8 cellular contexts compared by ENCODE assay signal in genomic region chr22:30425616-30426394, GRCh38. TPM values are rescaled to one million over a fixed set of nuclear protein-coding genes. Genes with fewer than 3 reads are reported as not detected.
DNase-seq lines count a peak whose midpoint lies in the region; ATAC-seq, FAIRE-seq and TF ChIP-seq lines count a peak whose summit lies in the region.

Gene MTFP1 (plus strand): TSS chr22:30425768. CDS start chr22:30425880, 112 bp downstream.

- no TSS peak for BruUV-seq in K562 (replicated peaks; lab: Mats Ljungman, UMichigan)

- no peaks in the 10 kb centered on the region for H3K9me2 ChIP-seq in MM.1S (replicated peaks; ENCODE audit: insufficient read depth, low read length)

- TF ChIP-seq POLR2A in K562 (conservative IDR thresholded peaks at IDR 0.05): peak; percentile 71
- no peak for TF ChIP-seq POLR2A in sigmoid colon (IDR thresholded peaks at IDR 0.05)

- TF ChIP-seq EP300 in K562 (IDR thresholded peaks at IDR 0.05; ENCODE audit: low read length) (no peak), sigmoid colon (IDR thresholded peaks at IDR 0.05) (no peak)

- peaks cover 20% of the 10 kb centered on the region for H3K4me1 ChIP-seq in MM.1S (ENCODE audit: low read length)
- peaks cover 37 to 47% of the 10 kb centered on the region in 2 experiments for H3K4me1 ChIP-seq in K562 (replicated peaks in 1 of 2; ENCODE audit: control insufficient read depth in 2 of 2, insufficient read depth in 2 of 2, low read length in 2 of 2)
- peaks cover 0 to 49% (median 44%) of the 10 kb centered on the region in 4 donors for H3K4me1 ChIP-seq in sigmoid colon

- H4K20me1 ChIP-seq in MM.1S (ENCODE audit: insufficient read depth, low read length) (no peaks in the 10 kb centered on the region), K562 (replicated peaks; ENCODE audit: control insufficient read depth, insufficient read depth, low read length) (no peaks in the 10 kb centered on the region)

- CTCF ChIA-PET in K562 (lab: Yijun Ruan, JAX; ENCODE audit: low intra/inter-chr PET ratio): interaction anchor here (0.7 to 0.9 kb wide), 2 partner anchors 35 to 1539 kb away, joined by 3 to 4 read pairs; no protein-coding TSS in a partner anchor

- peaks cover 19% of the 10 kb centered on the region for H3F3A ChIP-seq in MM.1S (ENCODE audit: insufficient read depth, low read length)

- intact Hi-C loops in K562 (cut with micrococcal nuclease) (loop anchor here (1.0 kb wide), 1 partner anchor 35 kb away; no protein-coding TSS in a partner anchor), sigmoid colon (cut with DNase I) (loop anchor here (2.0 to 10.0 kb wide), 3 partner anchors 29 to 179 kb away; partner anchors contain the start of genes SEC14L2 and TCN2)

- H3K27ac ChIP-seq in MM.1S (ENCODE audit: low read length) (peak within 1 kb of the TSS; percentile 67; the same call in 1 of the 2 replicates), K562 (ENCODE audit: extremely low read depth, low read depth, low read length) (peak within 1 kb of the TSS; percentile 83), sigmoid colon (peak within 1 kb of the TSS; percentile 91 to 97 (median 94))

- under 1% methylated on average over 34 of the region's 62 CpGs for WGBS in K562 (ENCODE audit: insufficient coverage, low coverage, missing lambda C conversion rate)
- 1 to 3% methylated on average over 62 of the region's 62 CpGs for WGBS in sigmoid colon, 2 donors

- no peak for TF ChIP-seq RAD21 in K562 (CRISPR knock-in tag; conservative IDR thresholded peaks at IDR 0.05 in 1 of 2, IDR thresholded peaks at IDR 0.05 in 1 of 2)

- POLR2A ChIA-PET in K562 (lab: Yijun Ruan, JAX): interaction anchor here (0.6 to 1.0 kb wide), 2 partner anchors 14 to 241 kb away, joined by 3 read pairs; no protein-coding TSS in a partner anchor

- peak within 1 kb of the TSS; percentile 92 for H2AFZ ChIP-seq in MM.1S (ENCODE audit: low read length)
- peak within 1 kb of the TSS; percentile 91 for H2AFZ ChIP-seq in K562 (ENCODE audit: low read depth, low read length)

- TF ChIP-seq CTCF in MM.1S (IDR thresholded peaks at IDR 0.05; ENCODE audit: low read length) (no peak), K562 (IDR thresholded peaks at IDR 0.05 in 2 of 3, conservative IDR thresholded peaks at IDR 0.05 in 1 of 3; ENCODE audit: insufficient read depth in 2 of 3, low read depth in 1 of 3, low read length in 3 of 3) (no peak), sigmoid colon (IDR thresholded peaks at IDR 0.05) (no peak)

- ATAC-seq in K562 (peak; percentile 33), HG02973 (IDR thresholded peaks at IDR 0.05; ENCODE audit: unreplicated experiment) (no peak)

- peak; percentile 61 for FAIRE-seq in K562 (lab: Jason Lieb, UNC)

- H3K9me3 ChIP-seq in MM.1S (replicated peaks; ENCODE audit: insufficient read depth, low read length) (no peaks in the 10 kb centered on the region), K562 (replicated peaks; ENCODE audit: control insufficient read depth, insufficient read depth, low read depth, low read length) (no peaks in the 10 kb centered on the region; the same call in 1 of the 2 replicates), sigmoid colon (no peaks in the 10 kb centered on the region)

- H3K4me3 ChIP-seq in MM.1S (ENCODE audit: low read length) (peak within 1 kb of the TSS; percentile 84), K562 (peak within 1 kb of the TSS; percentile 59), iPS-11a (ENCODE audit: low read depth, low read length) (peak within 1 kb of the TSS; percentile 79), sigmoid colon (peak within 1 kb of the TSS; percentile 55 to 72 (median 63))

- H3K9ac ChIP-seq in MM.1S (ENCODE audit: low read length): peak within 1 kb of the TSS; percentile 81
- H3K9ac ChIP-seq in K562 (ENCODE audit: insufficient read depth in 1 of 2, low read depth in 2 of 2, low read length in 2 of 2): peak within 1 kb of the TSS; percentile 88 to 91

- in situ Hi-C loops in G401 (cut with HindIII; ENCODE audit: low sequenced_read_pairs): no loop called here
- in situ Hi-C loops in K562 (cut with MboI): loop anchor here (5.0 kb wide), 1 partner anchor 34 kb away; no protein-coding TSS in a partner anchor

- H3K79me2 ChIP-seq in MM.1S (ENCODE audit: low read length) (peaks cover 17% of the 10 kb centered on the region), K562 (ENCODE audit: control insufficient read depth, insufficient read depth, low read length) (peaks cover 56% of the 10 kb centered on the region)

- H3K36me3 ChIP-seq in MM.1S (replicated peaks; ENCODE audit: insufficient read depth, low read length) (no peaks in the 10 kb centered on the region), K562 (ENCODE audit: control insufficient read depth, insufficient read depth, low read length) (peaks cover 25% of the 10 kb centered on the region; the same call in 2 of the 3 replicates), sigmoid colon (peaks cover 0 to 6% (median 3%) of the 10 kb centered on the region in 4 donors)

- H3K27me3 ChIP-seq in MM.1S (replicated peaks; ENCODE audit: insufficient read depth, low read length) (no peaks in the 10 kb centered on the region), K562 (ENCODE audit: control insufficient read depth in 2 of 2, insufficient read depth in 2 of 2, low read length in 2 of 2) (no peaks in the 10 kb centered on the region), sigmoid colon (no peaks in the 10 kb centered on the region)

- DNase-seq in G401 (ENCODE audit: low spot score): peak; percentile 65
- DNase-seq in MM.1S: peak; percentile 66
- peak; percentile 13 to 63 (median 38) for DNase-seq in T-helper 2 cell
- DNase-seq in K562 (ENCODE audit: extremely low read depth in 1 of 4, low spot score in 3 of 4): peak; percentile 62 to 74 (median 66)
- peak; percentile 77 for DNase-seq in sigmoid colon
- DNase-seq in pons (ENCODE audit: low spot score): no peak

- no peaks in the 10 kb centered on the region for H3K9me1 ChIP-seq in K562 (ENCODE audit: control insufficient read depth, insufficient read depth, low read length)

- H3K4me2 ChIP-seq in MM.1S (ENCODE audit: low read depth, low read length) (peak within 1 kb of the TSS; percentile 95), K562 (ENCODE audit: insufficient read depth, low read length) (peak within 1 kb of the TSS; percentile 94)

TF ChIP-seq in K562, 482 proteins besides CTCF, POLR2A, EP300 and RAD21 (continues in another document):
- TF ChIP-seq BMI1 (IDR thresholded peaks at IDR 0.05; ENCODE audit: low read length) (no peak), TEAD2 (tag; IDR thresholded peaks at IDR 0.05) (no peak), POU5F1 (IDR thresholded peaks at IDR 0.05; ENCODE audit: borderline replicate concordance, low read depth, low read length, partially characterized antibody) (no peak), ZNF24 (IDR thresholded peaks at IDR 0.05) (0 out of 2 replicates have a peak, but pooled peaks have one; percentile 12), NR2C2 (CRISPR knock-in tag; IDR thresholded peaks at IDR 0.05) (no peak), NR2C2 (tag; IDR thresholded peaks at IDR 0.05) (peak; percentile 40; the same call in 1 of the 2 replicates), NFE2L1 (tag; IDR thresholded peaks at IDR 0.05; ENCODE audit: borderline replicate concordance, low read depth) (no peak), MXI1 (IDR thresholded peaks at IDR 0.05; ENCODE audit: low read depth, low read length) (no peak), MAZ (CRISPR knock-in tag; conservative IDR thresholded peaks at IDR 0.05 in 1 of 2, IDR thresholded peaks at IDR 0.05 in 1 of 2) (peak in 1 of 2 experiments; percentile 54; a peak in 1 of 4 replicates), ZNF174 (CRISPR knock-in tag; IDR thresholded peaks at IDR 0.05) (no peak), PHF21A (IDR thresholded peaks at IDR 0.05; ENCODE audit: borderline replicate concordance, low read depth) (0 out of 2 replicates have a peak, but pooled peaks have one; percentile 19), ZNF217 (CRISPR knock-in tag; IDR thresholded peaks at IDR 0.05) (no peak), TRIM28 (IDR thresholded peaks at IDR 0.05) (no peak), MECOM (CRISPR knock-in tag; IDR thresholded peaks at IDR 0.05) (no peak), DIDO1 (tag; IDR thresholded peaks at IDR 0.05; ENCODE audit: low read depth) (no peak), ZBED1 (IDR thresholded peaks at IDR 0.05) (no peak), CEBPB (tag; IDR thresholded peaks at IDR 0.05) (no peak), ATF2 (CRISPR knock-in tag; IDR thresholded peaks at IDR 0.05) (no peak)

RNA-seq across cellular contexts. Expression of gene MTFP1, which starts in this region (rescaled TPM):
- 79.7 and 96.7 TPM in 2 replicates for total RNA-seq in G401 (2014; rRNA removed; shearing (Covaris generic))
- 10.0 and 26.7 TPM in 2 replicates for total RNA-seq in K562 (2011; cell fraction: chromatin; rRNA removed; ENCODE audit: low replicate concordance)
- total RNA-seq in K562 (2011; cell fraction: nucleolus; rRNA removed): 43.5 and 54.1 TPM in 2 replicates
- 28.7 and 33.9 TPM in 2 replicates for total RNA-seq in K562 (2011; cell fraction: nucleoplasm; rRNA removed)
- total RNA-seq in K562 (2014; rRNA removed): 52.0 and 66.0 TPM in 2 replicates
- 25.2 and 30.1 TPM in 2 replicates for total RNA-seq in K562 (2014; rRNA removed; fragmentation: Illumina TruSeq; extraction: Trizol)
- total RNA-seq in K562 (2015; rRNA removed; fragmentation: Illumina TruSeq; extraction: Trizol): 34.0 and 38.4 TPM in 2 replicates
- total RNA-seq in K562 (2021): 43.3 and 45.8 TPM in 2 replicates
- polyA plus RNA-seq in K562 (2011; rRNA removed): 24.0 and 37.7 TPM in 2 replicates
- 52.1 and 102 TPM in 2 replicates for polyA plus RNA-seq in K562 (2011; cell fraction: cytosol; rRNA removed)
- 36.8 and 44.5 TPM in 2 replicates for polyA plus RNA-seq in K562 (2011; cell fraction: nucleus; rRNA removed)
- 37.8 and 39.6 TPM in 2 replicates for polyA plus RNA-seq in K562 (2012)
- 22.5 and 35.0 TPM in 2 replicates for polyA plus RNA-seq in K562 (2014; fragmentation: Illumina TruSeq; extraction: Trizol)
- polyA plus RNA-seq in K562 (2014; fragmentation: Nextera tagmentation; extraction: Ambion mirVana): 10 to 100 TPM; 10.7 to 17.5 TPM
- polyA plus RNA-seq in K562 (2014; rRNA removed): 41.8 and 42.0 TPM in 2 replicates
- 12.5 and 13.8 TPM in 2 replicates for polyA minus RNA-seq in K562 (2011; rRNA and poly(A)+ RNA removed)
- polyA minus RNA-seq in K562 (2011; cell fraction: cytosol; rRNA and poly(A)+ RNA removed): 18.5 and 20.8 TPM in 2 replicates
- polyA minus RNA-seq in K562 (2011; cell fraction: nucleus; rRNA and poly(A)+ RNA removed): 19.5 and 23.8 TPM in 2 replicates
- total RNA-seq in sigmoid colon: 1 to 10 TPM; 2.9 to 7.1 (median 4.8) TPM
- 10 to 100 TPM; 21.0 to 38.5 (median 31.2) TPM for polyA plus RNA-seq in sigmoid colon
